8 cellular contexts compared by ENCODE assay signal in genomic region chr11:14537134-14537599, GRCh38. TPM values are rescaled to one million over a fixed set of nuclear protein-coding genes. Genes with fewer than 3 reads are reported as not detected.
DNase-seq lines count a peak whose midpoint lies in the region; ATAC-seq and TF ChIP-seq lines count a peak whose summit lies in the region.

No MANE protein-coding gene starts in this region.

- ATAC-seq in GM21423 (IDR thresholded peaks at IDR 0.05; ENCODE audit: unreplicated experiment) (peak; percentile 69), body of pancreas (peak; percentile 34), left lung (peak; percentile 73)

- H3K9ac ChIP-seq in subcutaneous abdominal adipose tissue (ENCODE audit: low read length in 5 of 5), result peak overlapping the region in 2 of 5 donors; percentile 35 to 45

- H3K4me1 ChIP-seq in body of pancreas (peaks cover 41% of the 10 kb centered on the region), left lung (peaks cover 0 to 50% of the 10 kb centered on the region in 2 donors), subcutaneous abdominal adipose tissue (ENCODE audit: control insufficient read depth in 5 of 5, insufficient read depth in 5 of 5, low read length in 5 of 5) (peaks cover 7 to 54% (median 28%) of the 10 kb centered on the region in 5 donors)

- no peaks in the 10 kb centered on the region for H3K9me3 ChIP-seq in body of pancreas
- no peaks in the 10 kb centered on the region for H3K9me3 ChIP-seq in left lung
- H3K9me3 ChIP-seq in subcutaneous abdominal adipose tissue (ENCODE audit: control insufficient read depth in 5 of 5, low read length in 5 of 5), result no peaks in the 10 kb centered on the region

- TF ChIP-seq CTCF in body of pancreas (IDR thresholded peaks at IDR 0.05), result peak; percentile 57 to 86 (median 73)
- peak; percentile 74 to 83 for TF ChIP-seq CTCF in left lung (IDR thresholded peaks at IDR 0.05)

- H3K27ac ChIP-seq in body of pancreas (peak overlapping the region in 1 of 4 donors; percentile 7), left lung (peak overlapping the region in 1 of 2 donors; percentile 42), subcutaneous abdominal adipose tissue (ENCODE audit: low read depth, low read length) (peak overlapping the region; percentile 35)

- intact Hi-C loops in body of pancreas (cut with DNase I), result loop anchor here (5.0 kb wide), 1 partner anchor 370 kb away; no protein-coding TSS in a partner anchor
- intact Hi-C loops in left lung (cut with DNase I), result loop anchor here in 1 of 2 donors (10.0 kb wide), 2 partner anchors 268 to 368 kb away; no protein-coding TSS in a partner anchor

- WGBS in body of pancreas, 2 donors, result 2 to 7% methylated on average over 5 of the region's 5 CpGs

- no peaks in the 10 kb centered on the region for H3K36me3 ChIP-seq in body of pancreas (replicated peaks in 1 of 2; ENCODE audit: insufficient read depth in 1 of 2, low read depth in 2 of 2)
- H3K36me3 ChIP-seq in left lung, result no peaks in the 10 kb centered on the region
- no peaks in the 10 kb centered on the region for H3K36me3 ChIP-seq in subcutaneous abdominal adipose tissue (ENCODE audit: control insufficient read depth in 5 of 5, insufficient read depth in 5 of 5, low read length in 5 of 5)

- no peaks in the 10 kb centered on the region for H3K27me3 ChIP-seq in body of pancreas
- H3K27me3 ChIP-seq in left lung, result no peaks in the 10 kb centered on the region
- H3K27me3 ChIP-seq in subcutaneous abdominal adipose tissue (ENCODE audit: control insufficient read depth in 5 of 5, insufficient read depth in 4 of 5, low read length in 5 of 5), result no peaks in the 10 kb centered on the region

- no peak for TF ChIP-seq POLR2A in body of pancreas (IDR thresholded peaks at IDR 0.05)

- DNase-seq in NCI-H2171 treated with DMSO at 0.1 percent for 48 hours (lab: John Stamatoyannopoulos, UW) (peak; percentile 2), NCI-H2171 (lab: John Stamatoyannopoulos, UW) (no peak), HuH-7.5 (ENCODE audit: low spot score) (peak; percentile 17), SKM-1 treated with dmso at 0.1 percent for 144 hours (lab: John Stamatoyannopoulos, UW; ENCODE audit: unreplicated experiment) (peak; percentile 66), body of pancreas (peak in 3 of 4 donors; percentile 42 to 60 (median 53)), left lung (no peak)

- H3K4me3 ChIP-seq in body of pancreas (no peak overlapping the region), left lung (no peak overlapping the region), subcutaneous abdominal adipose tissue (ENCODE audit: low read depth in 1 of 5, low read length in 5 of 5) (peak overlapping the region in 1 of 5 donors; percentile 29)

RNA-seq across cellular contexts. Expression of gene PSMA1, which starts 17.0 kb away (rescaled TPM):
- total RNA-seq in body of pancreas (10 to 100 TPM; 71.3 to 73.5 TPM), left lung (100 to 1,000 TPM; 109 to 184 TPM)

RNA-seq across cellular contexts. Expression of gene COPB1, which starts 37.6 kb away (rescaled TPM):
- total RNA-seq in body of pancreas (10 to 100 TPM; 46.1 to 62.5 TPM), left lung (100 to 1,000 TPM; 105 to 113 TPM)

Comparison
In these comparisons a context has a peak if more than half of its experiments do, and no peak if none do; other contexts are left out.
1. DNase-seq: peak in NCI-H2171 treated with DMSO at 0.1 percent for 48 hours (single experiment), HuH-7.5 (single experiment), SKM-1 treated with dmso at 0.1 percent for 144 hours (single experiment) and body of pancreas (3 of 4); none in NCI-H2171 (single experiment) and left lung (0 of 2).
2. Peak in every context shown above with its lines, with median percentiles within 50 percentile points of each other: ATAC-seq.